Comparison of ENCODE assay signal across 13 cellular contexts in the genomic region with DNA sequence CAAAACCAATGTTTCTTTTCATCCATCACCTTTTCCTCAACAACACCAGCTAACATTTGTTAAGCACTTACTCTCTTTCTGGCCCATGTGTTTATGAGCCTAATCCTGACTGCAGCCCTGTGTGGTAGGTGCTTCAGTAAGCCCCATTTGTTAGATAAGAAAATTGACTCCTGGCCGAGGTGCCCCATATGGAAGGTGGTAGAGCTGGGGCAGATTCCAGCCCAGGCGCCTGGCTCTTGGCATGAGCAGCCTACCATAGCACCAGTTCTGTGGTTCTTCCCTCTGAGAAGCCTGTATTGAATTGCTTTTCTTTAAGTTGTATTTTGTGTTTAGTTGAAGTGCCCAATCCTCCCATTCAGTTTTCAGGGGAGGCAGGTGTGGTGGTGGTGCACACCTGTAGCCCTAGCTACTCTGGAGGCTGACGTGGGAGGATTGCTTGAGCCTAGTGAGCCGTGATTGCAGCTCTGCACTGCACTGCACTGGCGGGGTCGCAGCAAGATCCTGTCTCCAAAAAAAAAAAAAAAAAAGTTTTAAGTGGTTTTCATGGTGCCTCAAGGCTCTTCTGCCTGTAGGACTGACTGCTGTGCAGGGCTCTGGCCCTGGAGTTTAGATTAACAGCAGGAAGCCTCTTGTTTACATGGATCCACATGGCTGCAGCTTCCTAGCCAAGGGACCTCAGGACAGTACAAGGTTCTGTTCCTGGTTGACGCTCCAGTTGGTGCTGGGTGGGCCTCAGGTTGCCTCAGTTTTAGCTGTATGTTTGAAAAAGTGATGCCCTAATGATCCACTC.
DNase-seq lines count a peak whose midpoint lies in the region; ATAC-seq and TF ChIP-seq lines count a peak whose summit lies in the region.
"Had no signal": no experiment of that assay in that cellular context is flagged by ENCODE, and none has a peak within 500 bp of the region (broad histone marks: within the 10 kb centered on the region; RNA-seq: fewer than 3 reads in every experiment).

No MANE protein-coding gene starts in this region.

- H3K4me3 Mint-ChIP-seq in WTC11: no peak overlapping the region

- 58 to 68% methylated on average over 7 of the region's 7 CpGs for WGBS in heart right ventricle, 2 donors
- 62% methylated on average over 7 of the region's 7 CpGs for WGBS in right cardiac atrium

- no peaks in the 10 kb centered on the region for H3K36me3 ChIP-seq in cardiac muscle cell
- no peaks in the 10 kb centered on the region for H3K36me3 ChIP-seq in heart right ventricle
- H3K36me3 ChIP-seq in tibial artery: no peaks in the 10 kb centered on the region
- H3K36me3 ChIP-seq: uterus had no signal

- intact Hi-C loops in heart right ventricle (cut with DNase I) (loop anchor here in 1 of 10 donors (5.0 kb wide), 1 partner anchor 127 kb away; a partner anchor contains a TSS), right cardiac atrium (cut with DNase I) (no loop called here), tibial artery (cut with DNase I; ENCODE audit: low total_unique reads) (loop anchor here (5.0 kb wide), 1 partner anchor 277 kb away; no protein-coding TSS in a partner anchor)

- no peaks in the 10 kb centered on the region for H3K9me3 ChIP-seq in cardiac muscle cell (ENCODE audit: low read depth)
- H3K9me3 ChIP-seq in heart right ventricle: no peaks in the 10 kb centered on the region
- no peaks in the 10 kb centered on the region for H3K9me3 ChIP-seq in right cardiac atrium (ENCODE audit: control insufficient read depth, low read length)
- H3K9me3 ChIP-seq in tibial artery: no peaks in the 10 kb centered on the region
- H3K9me3 ChIP-seq: uterus had no signal

- no peaks in the 10 kb centered on the region for H3K27me3 ChIP-seq in cardiac muscle cell
- H3K27me3 ChIP-seq in heart right ventricle: no peaks in the 10 kb centered on the region
- H3K27me3 ChIP-seq in right cardiac atrium (ENCODE audit: control insufficient read depth, insufficient read depth): no peaks in the 10 kb centered on the region
- no peaks in the 10 kb centered on the region for H3K27me3 ChIP-seq in tibial artery
- H3K27me3 ChIP-seq: uterus had no signal

- POLR2A ChIA-PET in WTC11 (lab: Charles Lee): no interaction called here

- peaks cover 87% of the 10 kb centered on the region for H3K4me1 Mint-ChIP-seq in WTC11

- peak overlapping the region; percentile 89 for H3K27ac Mint-ChIP-seq in WTC11

- H3K9me3 Mint-ChIP-seq in WTC11: peaks cover 4% of the 10 kb centered on the region

- H3K4me3 ChIP-seq in cardiac muscle cell (no peak overlapping the region), heart right ventricle (no peak overlapping the region), right cardiac atrium (ENCODE audit: low read length) (no peak overlapping the region), tibial artery (no peak overlapping the region)
- H3K4me3 ChIP-seq: lung, uterus had no signal

- H3K27me3 Mint-ChIP-seq in WTC11 (ENCODE audit: low read depth): no peaks in the 10 kb centered on the region; the same call in 1 of the 2 replicates

- CTCF ChIA-PET in WTC11 (lab: Charles Lee): interaction anchor here (1.2 to 1.9 kb wide), 3 partner anchors 66 to 275 kb away, joined by 4 to 9 read pairs (median 8); no protein-coding TSS in a partner anchor

- TF ChIP-seq CTCF in cardiac muscle cell (IDR thresholded peaks at IDR 0.05; ENCODE audit: low read depth, low read length) (no peak), heart right ventricle (IDR thresholded peaks at IDR 0.05) (no peak), WTC11 (IDR thresholded peaks at IDR 0.05) (no peak), tibial artery (IDR thresholded peaks at IDR 0.05) (no peak)

- peaks cover 5% of the 10 kb centered on the region; the same call in 1 of the 2 replicates for H3K36me3 Mint-ChIP-seq in WTC11

- DNase-seq in cardiac muscle cell (ENCODE audit: low read depth in 1 of 2, low spot score in 1 of 2): no peak
- no peak for DNase-seq in heart right ventricle
- no peak for DNase-seq in WTC11 (ENCODE audit: low spot score)
- DNase-seq in right cardiac atrium: peak in 1 of 3 donors; percentile 66
- DNase-seq in tibial artery: no peak
- no peak for DNase-seq in AG08396 (ENCODE audit: low spot score)
- DNase-seq: activated CD4-positive, alpha-beta T cell treated with anti-CD3 and anti-CD28 coated beads for 1 hour; amygdala had no signal

- peaks cover 37% of the 10 kb centered on the region for H3K4me1 ChIP-seq in cardiac muscle cell (ENCODE audit: low read depth)
- H3K4me1 ChIP-seq in heart right ventricle: peaks cover 0 to 49% (median 16%) of the 10 kb centered on the region in 9 donors
- H3K4me1 ChIP-seq in right cardiac atrium (ENCODE audit: control insufficient read depth, insufficient read depth, low read length): peaks cover 7% of the 10 kb centered on the region
- peaks cover 0 to 41% (median 19%) of the 10 kb centered on the region in 4 donors for H3K4me1 ChIP-seq in tibial artery

- ATAC-seq in heart right ventricle (no peak), WTC11 (no peak), right cardiac atrium (no peak), GM19463 (IDR thresholded peaks at IDR 0.05; ENCODE audit: unreplicated experiment) (no peak), HG03097 (IDR thresholded peaks at IDR 0.05; ENCODE audit: low FRiP score, unreplicated experiment) (no peak)

- H3K27ac ChIP-seq in cardiac muscle cell (peak overlapping the region; percentile 68), heart right ventricle (peak overlapping the region in 3 of 10 donors; percentile 3 to 49 (median 13)), right cardiac atrium (ENCODE audit: low read length) (peak overlapping the region; percentile 48), tibial artery (peak overlapping the region; percentile 4 to 10)
- H3K27ac ChIP-seq: KMS-11, uterus had no signal

TF ChIP-seq in WTC11, 78 proteins besides CTCF, POLR2A, EP300 and RAD21:
- no peak for TF ChIP-seq NFATC4 (CRISPR knock-in tag; IDR thresholded peaks at IDR 0.05)
